7 cellular contexts compared by ENCODE assay signal in genomic region chr12:53033832-53034231, GRCh38. TPM values are rescaled to one million over a fixed set of nuclear protein-coding genes. Genes with fewer than 3 reads are reported as not detected.
DNase-seq lines count a peak whose midpoint lies in the region; ATAC-seq and TF ChIP-seq lines count a peak whose summit lies in the region.
"Not testable (repeated sequence)": the region's sequence is repeated elsewhere in the genome, so short reads cannot be mapped to it uniquely, and the experiment has no call there.

No MANE protein-coding gene starts in this region.

- DNase-seq in CD4-positive, CD25-positive, alpha-beta regulatory T cell; activated CD8-positive, alpha-beta T cell treated with anti-CD3 and anti-CD28 coated beads for 36 hours; activated naive CD4-positive, alpha-beta T cell treated with anti-CD3 and anti-CD28 coated beads, Interleukin-2, amount 10 ng/mL, durations not matched to agents 7 days and 5 days; chondrocyte (ENCODE audit: low spot score); stimulated activated effector memory CD8-positive, alpha-beta T cell treated with anti-CD3 and anti-CD28 coated beads, Interleukin-12 subunit alpha, Interleukin-12 subunit beta, amount 100 ng/mL, for 72 hours (ENCODE audit: low spot score in 2 of 2): not testable (repeated sequence)
- peak; percentile 54 for DNase-seq in islet precursor cell

- H3K9me3 ChIP-seq in CD4-positive, CD25-positive, alpha-beta regulatory T cell (ENCODE audit: control insufficient read depth in 2 of 2, low read length in 2 of 2), result not testable (repeated sequence)

- not testable (repeated sequence) for H3K27me3 ChIP-seq in CD4-positive, CD25-positive, alpha-beta regulatory T cell (ENCODE audit: control insufficient read depth, insufficient read depth, low read length)

- H3K27ac ChIP-seq in CD4-positive, CD25-positive, alpha-beta regulatory T cell (ENCODE audit: insufficient read depth, low read length, poor library complexity, severe bottlenecking), result not testable (repeated sequence)

- not testable (repeated sequence) for H3K4me3 ChIP-seq in CD4-positive, CD25-positive, alpha-beta regulatory T cell (ENCODE audit: low read depth, low read length)

- not testable (repeated sequence) for H3K9me3 Mint-ChIP-seq in CD4-positive, CD25-positive, alpha-beta regulatory T cell; activated CD8-positive, alpha-beta T cell treated with anti-CD3 and anti-CD28 coated beads for 36 hours; activated naive CD4-positive, alpha-beta T cell treated with anti-CD3 and anti-CD28 coated beads, Interleukin-2, amount 10 ng/mL, durations not matched to agents 7 days and 5 days; chondrocyte (ENCODE audit: low read depth); nephron; stimulated activated effector memory CD8-positive, alpha-beta T cell treated with anti-CD3 and anti-CD28 coated beads, Interleukin-12 subunit alpha, Interleukin-12 subunit beta, amount 100 ng/mL, for 72 hours

- H3K27ac Mint-ChIP-seq in CD4-positive, CD25-positive, alpha-beta regulatory T cell, result peak overlapping the region in 2 of 3 donors; percentile 26 to 67
- peak overlapping the region; percentile 59 for H3K27ac Mint-ChIP-seq in activated CD8-positive, alpha-beta T cell treated with anti-CD3 and anti-CD28 coated beads for 36 hours
- H3K27ac Mint-ChIP-seq in activated naive CD4-positive, alpha-beta T cell treated with anti-CD3 and anti-CD28 coated beads, Interleukin-2, amount 10 ng/mL, durations not matched to agents 7 days and 5 days, result peak overlapping the region; percentile 30
- H3K27ac Mint-ChIP-seq in chondrocyte (ENCODE audit: unreplicated experiment) (peak overlapping the region; percentile 19), nephron (peak overlapping the region; percentile 74 to 94 (median 83))
- peak overlapping the region; percentile 72 for H3K27ac Mint-ChIP-seq in stimulated activated effector memory CD8-positive, alpha-beta T cell treated with anti-CD3 and anti-CD28 coated beads, Interleukin-12 subunit alpha, Interleukin-12 subunit beta, amount 100 ng/mL, for 72 hours

- H3K36me3 Mint-ChIP-seq in CD4-positive, CD25-positive, alpha-beta regulatory T cell, result peaks cover 37% of the 10 kb centered on the region
- peaks cover 71% of the 10 kb centered on the region for H3K36me3 Mint-ChIP-seq in activated CD8-positive, alpha-beta T cell treated with anti-CD3 and anti-CD28 coated beads for 36 hours (ENCODE audit: low read depth)
- peaks cover 55% of the 10 kb centered on the region for H3K36me3 Mint-ChIP-seq in activated naive CD4-positive, alpha-beta T cell treated with anti-CD3 and anti-CD28 coated beads, Interleukin-2, amount 10 ng/mL, durations not matched to agents 7 days and 5 days
- H3K36me3 Mint-ChIP-seq in chondrocyte (ENCODE audit: low read depth) (peaks cover 46% of the 10 kb centered on the region), nephron (ENCODE audit: low read depth) (peaks cover 69% of the 10 kb centered on the region)
- H3K36me3 Mint-ChIP-seq in stimulated activated effector memory CD8-positive, alpha-beta T cell treated with anti-CD3 and anti-CD28 coated beads, Interleukin-12 subunit alpha, Interleukin-12 subunit beta, amount 100 ng/mL, for 72 hours, result peaks cover 100% of the 10 kb centered on the region

- POLR2A ChIA-PET in activated CD8-positive, alpha-beta T cell treated with anti-CD3 and anti-CD28 coated beads for 36 hours (lab: Charles Lee), result interaction anchor here (1.5 to 2.7 kb wide), 2 partner anchors 9 kb away, joined by 5 to 11 read pairs; no protein-coding TSS in a partner anchor

- not testable (repeated sequence) for H3K27me3 Mint-ChIP-seq in CD4-positive, CD25-positive, alpha-beta regulatory T cell; activated CD8-positive, alpha-beta T cell treated with anti-CD3 and anti-CD28 coated beads for 36 hours; activated naive CD4-positive, alpha-beta T cell treated with anti-CD3 and anti-CD28 coated beads, Interleukin-2, amount 10 ng/mL, durations not matched to agents 7 days and 5 days; chondrocyte (ENCODE audit: low read depth); nephron (ENCODE audit: low read depth)

- ATAC-seq in CD4-positive, CD25-positive, alpha-beta regulatory T cell (ENCODE audit: low read depth in 2 of 2); activated CD8-positive, alpha-beta T cell treated with anti-CD3 and anti-CD28 coated beads for 36 hours; stimulated activated effector memory CD8-positive, alpha-beta T cell treated with anti-CD3 and anti-CD28 coated beads, Interleukin-12 subunit alpha, Interleukin-12 subunit beta, amount 100 ng/mL, for 72 hours: not testable (repeated sequence)

- CTCF ChIA-PET in activated CD8-positive, alpha-beta T cell treated with anti-CD3 and anti-CD28 coated beads for 36 hours (lab: Charles Lee), result interaction anchor here (2.0 kb wide), 1 partner anchor 14 kb away, joined by 8 read pairs; no protein-coding TSS in a partner anchor
- CTCF ChIA-PET in activated naive CD4-positive, alpha-beta T cell treated with anti-CD3 and anti-CD28 coated beads, Interleukin-2, amount 10 ng/mL, durations not matched to agents 7 days and 5 days (lab: Charles Lee), result not testable (repeated sequence)

- not testable (repeated sequence) for H3K4me3 Mint-ChIP-seq in CD4-positive, CD25-positive, alpha-beta regulatory T cell; activated CD8-positive, alpha-beta T cell treated with anti-CD3 and anti-CD28 coated beads for 36 hours; activated naive CD4-positive, alpha-beta T cell treated with anti-CD3 and anti-CD28 coated beads, Interleukin-2, amount 10 ng/mL, durations not matched to agents 7 days and 5 days; chondrocyte (ENCODE audit: unreplicated experiment); stimulated activated effector memory CD8-positive, alpha-beta T cell treated with anti-CD3 and anti-CD28 coated beads, Interleukin-12 subunit alpha, Interleukin-12 subunit beta, amount 100 ng/mL, for 72 hours
- H3K4me3 Mint-ChIP-seq in nephron, result peak overlapping the region in 1 of 3 experiments; percentile 54

- peaks cover 82% of the 10 kb centered on the region for H3K36me3 ChIP-seq in CD4-positive, CD25-positive, alpha-beta regulatory T cell (ENCODE audit: control insufficient read depth, insufficient read depth, low read length)

- H3K4me1 ChIP-seq in CD4-positive, CD25-positive, alpha-beta regulatory T cell (ENCODE audit: control insufficient read depth, insufficient read depth, low read length, poor library complexity, severe bottlenecking), result not testable (repeated sequence)

- not testable (repeated sequence) for TF ChIP-seq CTCF in activated CD8-positive, alpha-beta T cell treated with anti-CD3 and anti-CD28 coated beads for 36 hours (IDR thresholded peaks at IDR 0.05); chondrocyte (IDR thresholded peaks at IDR 0.05); nephron (IDR thresholded peaks at IDR 0.05; ENCODE audit: unreplicated experiment in 3 of 3)

- peaks cover 12 to 17% (median 15%) of the 10 kb centered on the region in 4 donors for H3K4me1 Mint-ChIP-seq in CD4-positive, CD25-positive, alpha-beta regulatory T cell
- H3K4me1 Mint-ChIP-seq in activated CD8-positive, alpha-beta T cell treated with anti-CD3 and anti-CD28 coated beads for 36 hours (ENCODE audit: low read depth), result peaks cover 29% of the 10 kb centered on the region
- H3K4me1 Mint-ChIP-seq in activated naive CD4-positive, alpha-beta T cell treated with anti-CD3 and anti-CD28 coated beads, Interleukin-2, amount 10 ng/mL, durations not matched to agents 7 days and 5 days, result peaks cover 29% of the 10 kb centered on the region
- H3K4me1 Mint-ChIP-seq in chondrocyte (ENCODE audit: low read depth), result peaks cover 12% of the 10 kb centered on the region
- not testable (repeated sequence) for H3K4me1 Mint-ChIP-seq in nephron; stimulated activated effector memory CD8-positive, alpha-beta T cell treated with anti-CD3 and anti-CD28 coated beads, Interleukin-12 subunit alpha, Interleukin-12 subunit beta, amount 100 ng/mL, for 72 hours

- intact Hi-C loops in activated CD8-positive, alpha-beta T cell treated with anti-CD3 and anti-CD28 coated beads for 36 hours (cut with micrococcal nuclease), result not testable (repeated sequence)

RNA-seq across cellular contexts. Expression of gene TNS2, which starts 16.0 kb away (rescaled TPM):
- total RNA-seq in CD4-positive, CD25-positive, alpha-beta regulatory T cell, result 1.4 TPM
- polyA plus RNA-seq in CD4-positive, CD25-positive, alpha-beta regulatory T cell, result under 1 TPM in 1 of 4 donors, not detected in 3; 0.09 TPM
- 1 to 10 TPM; 1.1 to 1.6 TPM for total RNA-seq in activated CD8-positive, alpha-beta T cell treated with anti-CD3 and anti-CD28 coated beads for 36 hours
- 104 to 107 TPM (median 105 TPM) in 3 replicates for total RNA-seq in chondrocyte

RNA-seq across cellular contexts. Expression of gene EIF4B, which starts 27.6 kb away (rescaled TPM):
- 506 TPM for total RNA-seq in CD4-positive, CD25-positive, alpha-beta regulatory T cell
- 100 to 1,000 TPM in 2 of 4 donors, 10 to 100 TPM in 2; 71.3 to 116 (median 103) TPM for polyA plus RNA-seq in CD4-positive, CD25-positive, alpha-beta regulatory T cell
- 100 to 1,000 TPM; 789 to 814 TPM for total RNA-seq in activated CD8-positive, alpha-beta T cell treated with anti-CD3 and anti-CD28 coated beads for 36 hours
- total RNA-seq in chondrocyte, result 270 to 336 TPM (median 323 TPM) in 3 replicates

RNA-seq across cellular contexts. Expression of gene SPRYD3, which starts 45.4 kb away (rescaled TPM):
- total RNA-seq in CD4-positive, CD25-positive, alpha-beta regulatory T cell, result 25.9 TPM
- polyA plus RNA-seq in CD4-positive, CD25-positive, alpha-beta regulatory T cell, result 10 to 100 TPM; 34.1 to 59.2 (median 45.9) TPM
- total RNA-seq in activated CD8-positive, alpha-beta T cell treated with anti-CD3 and anti-CD28 coated beads for 36 hours, result 10 to 100 TPM; 24.8 to 25.0 TPM
- 37.1 to 40.2 TPM (median 38.5 TPM) in 3 replicates for total RNA-seq in chondrocyte

Comparison
In these comparisons a context has a peak if more than half of its experiments do, and no peak if none do; other contexts are left out.
1. H3K27ac Mint-ChIP-seq: peak in every context shown above with its lines; median percentile 83 in nephron; 72 in stimulated activated effector memory CD8-positive, alpha-beta T cell treated with anti-CD3 and anti-CD28 coated beads, Interleukin-12 subunit alpha, Interleukin-12 subunit beta, amount 100 ng/mL, for 72 hours; 59 in activated CD8-positive, alpha-beta T cell treated with anti-CD3 and anti-CD28 coated beads for 36 hours; 46 in CD4-positive, CD25-positive, alpha-beta regulatory T cell; 30 in activated naive CD4-positive, alpha-beta T cell treated with anti-CD3 and anti-CD28 coated beads, Interleukin-2, amount 10 ng/mL, durations not matched to agents 7 days and 5 days; 19 in chondrocyte.
2. RNA of gene TNS2, which starts 16.0 kb away (total RNA-seq): 104 to 107 TPM in chondrocyte; 1.1 to 1.6 TPM in activated CD8-positive, alpha-beta T cell treated with anti-CD3 and anti-CD28 coated beads for 36 hours and 1.4 TPM in CD4-positive, CD25-positive, alpha-beta regulatory T cell (single experiment); every median in the first group is over 10 times any median in the second.